21 cellular contexts compared by ENCODE assay signal in genomic region chr9:125131778-125132177, GRCh38. TPM values are rescaled to one million over a fixed set of nuclear protein-coding genes. Genes with fewer than 3 reads are reported as not detected.
DNase-seq lines count a peak whose midpoint lies in the region; ATAC-seq and TF ChIP-seq lines count a peak whose summit lies in the region.
"Had no signal": no experiment of that assay in that cellular context is flagged by ENCODE, and none has a peak within 500 bp of the region (broad histone marks: within the 10 kb centered on the region; RNA-seq: fewer than 3 reads in every experiment).

No MANE protein-coding gene starts in this region.

- no peak overlapping the region for H3K4me3 Mint-ChIP-seq in CD4-positive, CD25-positive, alpha-beta regulatory T cell
- H3K4me3 Mint-ChIP-seq: B cell; CD4-positive, alpha-beta memory T cell had no signal

- peaks cover 19 to 46% (median 24%) of the 10 kb centered on the region in 4 donors for H3K4me1 Mint-ChIP-seq in CD4-positive, CD25-positive, alpha-beta regulatory T cell

- no peaks in the 10 kb centered on the region for H3K27me3 Mint-ChIP-seq in CD4-positive, CD25-positive, alpha-beta regulatory T cell
- H3K27me3 Mint-ChIP-seq: B cell; CD4-positive, alpha-beta memory T cell had no signal

- H2AFZ ChIP-seq in OCI-LY1 (ENCODE audit: low read length) (no peak overlapping the region), hepatocyte (no peak overlapping the region), SK-N-SH (ENCODE audit: low read depth) (no peak overlapping the region)

- H3K27ac ChIP-seq in CD4-positive, CD25-positive, alpha-beta regulatory T cell (ENCODE audit: insufficient read depth, low read length, poor library complexity, severe bottlenecking) = no peak overlapping the region
- H3K27ac ChIP-seq in OCI-LY1 (ENCODE audit: low read depth, low read length, poor library complexity, severe bottlenecking) (peak overlapping the region; percentile 25), hepatocyte (no peak overlapping the region), thymus (ENCODE audit: low read depth) (peak overlapping the region; percentile 27), SK-N-SH (ENCODE audit: low read depth in 2 of 2, low read length in 1 of 2) (no peak overlapping the region)
- H3K27ac ChIP-seq: A549, HL-60 had no signal

- no peak overlapping the region for H3K4me2 ChIP-seq in OCI-LY1 (ENCODE audit: low read length)
- H3K4me2 ChIP-seq in hepatocyte = peak overlapping the region; percentile 21
- H3K4me2 ChIP-seq in SK-N-SH = no peak overlapping the region
- H3K4me2 ChIP-seq: A549 had no signal

- POLR2A ChIA-PET in SK-N-SH (lab: Yijun Ruan, JAX) = no interaction called here

- TF ChIP-seq EP300 in SK-N-SH (IDR thresholded peaks at IDR 0.05; ENCODE audit: borderline replicate concordance in 1 of 2, low read depth in 1 of 2, low read length in 1 of 2) = no peak

- H3K9me3 Mint-ChIP-seq in CD4-positive, CD25-positive, alpha-beta regulatory T cell = peaks cover 0 to 10% (median 0%) of the 10 kb centered on the region in 7 donors

- no peak overlapping the region for H3K9ac ChIP-seq in OCI-LY1 (ENCODE audit: low read length)
- no peak overlapping the region for H3K9ac ChIP-seq in SK-N-SH

- no peak for DNase-seq in CD4-positive, CD25-positive, alpha-beta regulatory T cell
- no peak for DNase-seq in hepatocyte (ENCODE audit: low spot score)
- no peak for DNase-seq in NCI-H1694 treated with DMSO at 0.1 percent for 48 hours (lab: John Stamatoyannopoulos, UW)
- DNase-seq in DMS153 treated with DMSO at 0.1 percent for 48 hours (lab: John Stamatoyannopoulos, UW; ENCODE audit: unreplicated experiment) = no peak
- DNase-seq in SK-N-SH = no peak
- DNase-seq: CD4-positive, alpha-beta memory T cell; GOT3; HCEC 1CT; KG1; NCI-H1105 treated with DMSO at 0.1 percent for 48 hours; NCI-H2081 treated with DMSO at 0.1 percent for 48 hours; NCI-H2171 treated with DMSO at 0.1 percent for 48 hours; NCI-H524 treated with DMSO at 0.1 percent for 48 hours; NCI-H82 had no signal

- WGBS in hepatocyte (ENCODE audit: low lambda C conversion rate, missing lambda C conversion rate) = 83% methylated on average over 5 of the region's 6 CpGs
- WGBS in thymus = 91% methylated on average over 6 of the region's 6 CpGs
- WGBS in SK-N-SH (ENCODE audit: low lambda C conversion rate) = 96% methylated on average over 6 of the region's 6 CpGs

- TF ChIP-seq CTCF in OCI-LY1 (IDR thresholded peaks at IDR 0.05; ENCODE audit: low read length) (no peak), hepatocyte (IDR thresholded peaks at IDR 0.05; ENCODE audit: poor library complexity) (no peak), SK-N-SH (IDR thresholded peaks at IDR 0.05) (no peak)

- H3K79me2 ChIP-seq in OCI-LY1 (ENCODE audit: insufficient read depth, low read length) (peaks cover 16% of the 10 kb centered on the region; the same call in 1 of the 2 replicates), hepatocyte (peaks cover 46% of the 10 kb centered on the region), SK-N-SH (ENCODE audit: insufficient read depth) (peaks cover 15% of the 10 kb centered on the region)

- H3K27me3 ChIP-seq in CD4-positive, CD25-positive, alpha-beta regulatory T cell (ENCODE audit: control insufficient read depth, insufficient read depth, low read length) = no peaks in the 10 kb centered on the region
- H3K27me3 ChIP-seq in OCI-LY1 (ENCODE audit: insufficient read depth, low read length) (no peaks in the 10 kb centered on the region), hepatocyte (no peaks in the 10 kb centered on the region), thymus (ENCODE audit: control insufficient read depth, insufficient read depth) (no peaks in the 10 kb centered on the region), SK-N-SH (ENCODE audit: insufficient read depth) (no peaks in the 10 kb centered on the region)

- no peaks in the 10 kb centered on the region for H3K9me2 ChIP-seq in OCI-LY1 (ENCODE audit: low read depth, low read length)
- no peaks in the 10 kb centered on the region for H3K9me2 ChIP-seq in hepatocyte (replicated peaks; ENCODE audit: insufficient read depth)
- no peaks in the 10 kb centered on the region for H3K9me2 ChIP-seq in SK-N-SH

- H3K9me3 ChIP-seq in CD4-positive, CD25-positive, alpha-beta regulatory T cell (ENCODE audit: control insufficient read depth in 2 of 2, low read length in 2 of 2) = no peaks in the 10 kb centered on the region
- H3K9me3 ChIP-seq in OCI-LY1 (ENCODE audit: low read length) = peaks cover 8% of the 10 kb centered on the region
- H3K9me3 ChIP-seq in hepatocyte (ENCODE audit: low read depth) = no peaks in the 10 kb centered on the region
- H3K9me3 ChIP-seq in thymus (ENCODE audit: control insufficient read depth) = no peaks in the 10 kb centered on the region
- H3K9me3 ChIP-seq in SK-N-SH = no peaks in the 10 kb centered on the region
- H3K9me3 ChIP-seq: A549 had no signal

- H3K4me3 ChIP-seq in CD4-positive, CD25-positive, alpha-beta regulatory T cell (ENCODE audit: low read depth, low read length) = no peak overlapping the region
- H3K4me3 ChIP-seq in OCI-LY1 (ENCODE audit: low read depth, low read length, poor library complexity, severe bottlenecking) (no peak overlapping the region), hepatocyte (no peak overlapping the region), thymus (ENCODE audit: low read length) (no peak overlapping the region), SK-N-SH (ENCODE audit: low read depth in 2 of 2, low read length in 1 of 2) (no peak overlapping the region)
- H3K4me3 ChIP-seq: A549 had no signal

- H4K20me1 ChIP-seq in OCI-LY1 (ENCODE audit: insufficient read depth, low read length) (no peaks in the 10 kb centered on the region), hepatocyte (ENCODE audit: insufficient read depth, poor library complexity, severe bottlenecking) (peaks cover 4% of the 10 kb centered on the region), SK-N-SH (ENCODE audit: insufficient read depth) (no peaks in the 10 kb centered on the region)

- no peak for TF ChIP-seq RAD21 in SK-N-SH (IDR thresholded peaks at IDR 0.05; ENCODE audit: low read length)

- H3K4me1 ChIP-seq in CD4-positive, CD25-positive, alpha-beta regulatory T cell (ENCODE audit: control insufficient read depth, insufficient read depth, low read length, poor library complexity, severe bottlenecking) = peaks cover 8% of the 10 kb centered on the region
- H3K4me1 ChIP-seq in OCI-LY1 (ENCODE audit: insufficient read depth, low read length, severe bottlenecking) (peaks cover 16% of the 10 kb centered on the region), hepatocyte (ENCODE audit: insufficient read depth) (no peaks in the 10 kb centered on the region), thymus (ENCODE audit: control insufficient read depth, insufficient read depth, low read length) (peaks cover 16% of the 10 kb centered on the region), SK-N-SH (ENCODE audit: control insufficient read depth in 1 of 2, insufficient read depth in 2 of 2, low read depth in 1 of 2, low read length in 1 of 2) (peaks cover 0 to 3% of the 10 kb centered on the region in 2 experiments; a peak in 2 of 4 replicates)
- H3K4me1 ChIP-seq: A549 had no signal

- 0 out of 2 replicates have a peak, but pooled peaks cover 4% of the 10 kb centered on the region for H3F3A ChIP-seq in OCI-LY1 (ENCODE audit: insufficient read depth, low read length)
- H3F3A ChIP-seq in SK-N-SH (replicated peaks; ENCODE audit: insufficient read depth) = peaks cover 4% of the 10 kb centered on the region

- H3K36me3 Mint-ChIP-seq in CD4-positive, CD25-positive, alpha-beta regulatory T cell = peaks cover 13% of the 10 kb centered on the region

- CTCF ChIA-PET in SK-N-SH (lab: Yijun Ruan, JAX) = no interaction called here

- no peaks in the 10 kb centered on the region for H3K36me3 ChIP-seq in CD4-positive, CD25-positive, alpha-beta regulatory T cell (ENCODE audit: control insufficient read depth, insufficient read depth, low read length)
- H3K36me3 ChIP-seq in OCI-LY1 (ENCODE audit: insufficient read depth, low read length) (peaks cover 15% of the 10 kb centered on the region), hepatocyte (replicated peaks; ENCODE audit: insufficient read depth, low read depth) (no peaks in the 10 kb centered on the region), thymus (ENCODE audit: control insufficient read depth, insufficient read depth) (peaks cover 6% of the 10 kb centered on the region), SK-N-SH (replicated peaks in 1 of 2; ENCODE audit: control insufficient read depth in 1 of 2, insufficient read depth in 2 of 2, low read length in 1 of 2) (no peaks in the 10 kb centered on the region)

- peak overlapping the region in 2 of 3 donors; percentile 14 to 55 for H3K27ac Mint-ChIP-seq in CD4-positive, CD25-positive, alpha-beta regulatory T cell
- H3K27ac Mint-ChIP-seq: B cell had no signal

- ATAC-seq in CD4-positive, CD25-positive, alpha-beta regulatory T cell (ENCODE audit: low read depth in 2 of 2) = no peak
- ATAC-seq: A549, HepG2, Right ventricle myocardium inferior had no signal

TF ChIP-seq in SK-N-SH, 30 proteins besides CTCF, POLR2A, EP300 and RAD21 (continues in another document):
- no peak for TF ChIP-seq NFIC (IDR thresholded peaks at IDR 0.05; ENCODE audit: borderline replicate concordance)
- no peak for TF ChIP-seq SIN3A (IDR thresholded peaks at IDR 0.05; ENCODE audit: borderline replicate concordance, low read depth, low read length)
- no peak for TF ChIP-seq YY1 (IDR thresholded peaks at IDR 0.05; ENCODE audit: low read depth)
- TF ChIP-seq SMC3 (IDR thresholded peaks at IDR 0.05; ENCODE audit: low read depth, low read length) = no peak
- no peak for TF ChIP-seq MXI1 (IDR thresholded peaks at IDR 0.05; ENCODE audit: low read depth, low read length)
- no peak for TF ChIP-seq FOSL2 (IDR thresholded peaks at IDR 0.05; ENCODE audit: borderline replicate concordance, low read depth)
- no peak for TF ChIP-seq FOXM1 (IDR thresholded peaks at IDR 0.05; ENCODE audit: low read depth)

RNA-seq across cellular contexts. Expression of gene SCAI, which starts 11.6 kb away (rescaled TPM):
- total RNA-seq in CD4-positive, CD25-positive, alpha-beta regulatory T cell = 11.3 TPM
- polyA plus RNA-seq in CD4-positive, CD25-positive, alpha-beta regulatory T cell = 1 to 10 TPM; 1.7 to 4.8 (median 3.7) TPM
- 6.3 and 10.5 TPM in 2 replicates for total RNA-seq in hepatocyte
- polyA plus RNA-seq in hepatocyte = 0.97 and 3.1 TPM in 2 replicates
- 9.4 TPM for polyA plus RNA-seq in thymus
- 0.85 and 1.2 TPM in 2 replicates for polyA plus RNA-seq in SK-N-SH (2012; rRNA removed)
- polyA plus RNA-seq in SK-N-SH (2012; cell fraction: cytosol; rRNA removed) = 1.3 and 1.4 TPM in 2 replicates
- polyA plus RNA-seq in SK-N-SH (2012; cell fraction: nucleus; rRNA removed) = 2.8 and 2.9 TPM in 2 replicates

RNA-seq across cellular contexts. Expression of gene PPP6C, which starts 57.8 kb away (rescaled TPM):
- total RNA-seq in CD4-positive, CD25-positive, alpha-beta regulatory T cell = 44.6 TPM
- polyA plus RNA-seq in CD4-positive, CD25-positive, alpha-beta regulatory T cell = 10 to 100 TPM; 60.0 to 81.6 (median 67.0) TPM
- total RNA-seq in hepatocyte = 35.2 and 36.2 TPM in 2 replicates
- polyA plus RNA-seq in hepatocyte (24.7 and 27.1 TPM in 2 replicates), thymus (37.6 TPM), SK-N-SH (2012; rRNA removed) (14.8 and 16.3 TPM in 2 replicates)
- 23.7 and 33.6 TPM in 2 replicates for polyA plus RNA-seq in SK-N-SH (2012; cell fraction: cytosol; rRNA removed)
- polyA plus RNA-seq in SK-N-SH (2012; cell fraction: nucleus; rRNA removed) = 6.4 and 12.1 TPM in 2 replicates

Comparison
In these comparisons a context has a peak if more than half of its experiments do, and no peak if none do; other contexts are left out.
1. H3K27ac ChIP-seq: peak in OCI-LY1 (single experiment) and thymus (single experiment); none in CD4-positive, CD25-positive, alpha-beta regulatory T cell (single experiment), hepatocyte (single experiment) and SK-N-SH (0 of 2).